ENCODE assay signal across 19 cellular contexts in genomic region chr5:96091874-96092273, GRCh38.
DNase-seq lines count a peak whose midpoint lies in the region; ATAC-seq and TF ChIP-seq lines count a peak whose summit lies in the region.
"Had no signal": no experiment of that assay in that cellular context is flagged by ENCODE, and none has a peak within 500 bp of the region (broad histone marks: within the 10 kb centered on the region; RNA-seq: fewer than 3 reads in every experiment).

No MANE protein-coding gene starts in this region.

- no peaks in the 10 kb centered on the region for H3K27me3 Mint-ChIP-seq in activated naive CD8-positive, alpha-beta T cell treated with anti-CD3 and anti-CD28 coated beads, Interleukin-2, amount 50 U/mL, for 24 hours
- peaks cover 10% of the 10 kb centered on the region for H3K27me3 Mint-ChIP-seq in activated naive CD8-positive, alpha-beta T cell treated with anti-CD3 and anti-CD28 coated beads for 36 hours
- no peaks in the 10 kb centered on the region for H3K27me3 Mint-ChIP-seq in activated T-helper 17 cell treated with anti-CD3 and anti-CD28 coated beads, Interleukin-2, amount 50 U/mL, for 72 hours
- peaks cover 2% of the 10 kb centered on the region for H3K27me3 Mint-ChIP-seq in glutamatergic neuron (ENCODE audit: unreplicated experiment)
- H3K27me3 Mint-ChIP-seq: CD4-positive, CD25-positive, alpha-beta regulatory T cell had no signal

- no peak for DNase-seq in activated naive CD8-positive, alpha-beta T cell treated with anti-CD3 and anti-CD28 coated beads, Interleukin-2, amount 50 U/mL, for 24 hours
- no peak for DNase-seq in activated naive CD8-positive, alpha-beta T cell treated with anti-CD3 and anti-CD28 coated beads for 36 hours
- DNase-seq in glutamatergic neuron (no peak), A172 (ENCODE audit: low spot score) (no peak), amniotic stem cell (lab: John Stamatoyannopoulos, UW) (no peak), UCSD-AML1 (lab: John Stamatoyannopoulos, UW; ENCODE audit: unreplicated experiment) (no peak)
- DNase-seq: CD4-positive, CD25-positive, alpha-beta regulatory T cell; DMS79; KBM-7; NCI-H1092 treated with DMSO at 0.1 percent for 48 hours; NCI-H146; NCI-H2029 treated with DMSO at 0.1 percent for 48 hours; NCI-H226; NCI-H510A treated with DMSO at 0.1 percent for 48 hours; NCI-H748 treated with DMSO at 0.1 percent for 48 hours; NK-92 treated with Interleukin-12 subunit alpha and Interleukin-12 subunit beta, amount 100 ng/mL, for 24 hours; Peyer's patch had no signal

- no peak overlapping the region for H3K27ac Mint-ChIP-seq in activated naive CD8-positive, alpha-beta T cell treated with anti-CD3 and anti-CD28 coated beads, Interleukin-2, amount 50 U/mL, for 24 hours
- no peak overlapping the region for H3K27ac Mint-ChIP-seq in activated naive CD8-positive, alpha-beta T cell treated with anti-CD3 and anti-CD28 coated beads for 36 hours
- peak overlapping the region; percentile 7 for H3K27ac Mint-ChIP-seq in activated T-helper 17 cell treated with anti-CD3 and anti-CD28 coated beads, Interleukin-2, amount 50 U/mL, for 72 hours
- H3K27ac Mint-ChIP-seq in glutamatergic neuron (ENCODE audit: unreplicated experiment): peak overlapping the region; percentile 1

- H3K4me1 Mint-ChIP-seq in activated naive CD8-positive, alpha-beta T cell treated with anti-CD3 and anti-CD28 coated beads, Interleukin-2, amount 50 U/mL, for 24 hours: peaks cover 6% of the 10 kb centered on the region
- peaks cover 2% of the 10 kb centered on the region for H3K4me1 Mint-ChIP-seq in activated naive CD8-positive, alpha-beta T cell treated with anti-CD3 and anti-CD28 coated beads for 36 hours
- H3K4me1 Mint-ChIP-seq in activated T-helper 17 cell treated with anti-CD3 and anti-CD28 coated beads, Interleukin-2, amount 50 U/mL, for 72 hours: no peaks in the 10 kb centered on the region
- H3K4me1 Mint-ChIP-seq in glutamatergic neuron (ENCODE audit: low read depth, unreplicated experiment): peaks cover 32% of the 10 kb centered on the region
- H3K4me1 Mint-ChIP-seq: CD4-positive, CD25-positive, alpha-beta regulatory T cell had no signal

- no peaks in the 10 kb centered on the region for H3K36me3 Mint-ChIP-seq in activated naive CD8-positive, alpha-beta T cell treated with anti-CD3 and anti-CD28 coated beads, Interleukin-2, amount 50 U/mL, for 24 hours (ENCODE audit: low read depth)
- H3K36me3 Mint-ChIP-seq in activated naive CD8-positive, alpha-beta T cell treated with anti-CD3 and anti-CD28 coated beads for 36 hours: no peaks in the 10 kb centered on the region
- H3K36me3 Mint-ChIP-seq in activated T-helper 17 cell treated with anti-CD3 and anti-CD28 coated beads, Interleukin-2, amount 50 U/mL, for 72 hours (ENCODE audit: low read depth): no peaks in the 10 kb centered on the region
- H3K36me3 Mint-ChIP-seq in glutamatergic neuron (ENCODE audit: unreplicated experiment): no peaks in the 10 kb centered on the region
- H3K36me3 Mint-ChIP-seq: CD4-positive, CD25-positive, alpha-beta regulatory T cell had no signal

- no peak overlapping the region for H3K4me3 Mint-ChIP-seq in activated naive CD8-positive, alpha-beta T cell treated with anti-CD3 and anti-CD28 coated beads, Interleukin-2, amount 50 U/mL, for 24 hours
- H3K4me3 Mint-ChIP-seq in activated naive CD8-positive, alpha-beta T cell treated with anti-CD3 and anti-CD28 coated beads for 36 hours: no peak overlapping the region
- no peak overlapping the region for H3K4me3 Mint-ChIP-seq in activated T-helper 17 cell treated with anti-CD3 and anti-CD28 coated beads, Interleukin-2, amount 50 U/mL, for 72 hours
- no peak overlapping the region for H3K4me3 Mint-ChIP-seq in glutamatergic neuron (ENCODE audit: unreplicated experiment)
- H3K4me3 Mint-ChIP-seq: CD4-positive, CD25-positive, alpha-beta regulatory T cell had no signal

- no peaks in the 10 kb centered on the region for H3K9me3 Mint-ChIP-seq in activated naive CD8-positive, alpha-beta T cell treated with anti-CD3 and anti-CD28 coated beads, Interleukin-2, amount 50 U/mL, for 24 hours
- H3K9me3 Mint-ChIP-seq in activated naive CD8-positive, alpha-beta T cell treated with anti-CD3 and anti-CD28 coated beads for 36 hours: no peaks in the 10 kb centered on the region
- no peaks in the 10 kb centered on the region for H3K9me3 Mint-ChIP-seq in activated T-helper 17 cell treated with anti-CD3 and anti-CD28 coated beads, Interleukin-2, amount 50 U/mL, for 72 hours
- no peaks in the 10 kb centered on the region for H3K9me3 Mint-ChIP-seq in glutamatergic neuron (ENCODE audit: unreplicated experiment)
- H3K9me3 Mint-ChIP-seq: CD4-positive, CD25-positive, alpha-beta regulatory T cell had no signal

- ATAC-seq in activated naive CD8-positive, alpha-beta T cell treated with anti-CD3 and anti-CD28 coated beads, Interleukin-2, amount 50 U/mL, for 24 hours: peak; percentile 66
- ATAC-seq in activated T-helper 17 cell treated with anti-CD3 and anti-CD28 coated beads, Interleukin-2, amount 50 U/mL, for 72 hours (replicated peaks): peak; percentile 98
- ATAC-seq: Right ventricle myocardium inferior had no signal

- TF ChIP-seq CTCF in glutamatergic neuron (IDR thresholded peaks at IDR 0.05; ENCODE audit: partially characterized antibody, unreplicated experiment): no peak

Comparison
In these comparisons a context has a peak if more than half of its experiments do, and no peak if none do; other contexts are left out.
1. H3K27ac Mint-ChIP-seq: peak in activated T-helper 17 cell treated with anti-CD3 and anti-CD28 coated beads, Interleukin-2, amount 50 U/mL, for 72 hours (single experiment) and glutamatergic neuron (single experiment); none in activated naive CD8-positive, alpha-beta T cell treated with anti-CD3 and anti-CD28 coated beads, Interleukin-2, amount 50 U/mL, for 24 hours (single experiment) and activated naive CD8-positive, alpha-beta T cell treated with anti-CD3 and anti-CD28 coated beads for 36 hours (single experiment).